In genomic region chr5:15452030-15452429, GRCh38 we compare ENCODE assay signal across 19 cellular contexts. TPM values are rescaled to one million over a fixed set of nuclear protein-coding genes. Genes with fewer than 3 reads are reported as not detected.
DNase-seq lines count a peak whose midpoint lies in the region; ATAC-seq and TF ChIP-seq lines count a peak whose summit lies in the region.
"Had no signal": no experiment of that assay in that cellular context is flagged by ENCODE, and none has a peak within 500 bp of the region (broad histone marks: within the 10 kb centered on the region; RNA-seq: fewer than 3 reads in every experiment).

No MANE protein-coding gene starts in this region.

- H3K27ac ChIP-seq in cardiac muscle cell, result no peak overlapping the region
- H3K27ac ChIP-seq in right atrium auricular region, result no peak overlapping the region
- H3K27ac ChIP-seq: BLaER1 treated with 17β-estradiol and CSF1 and Interleukin-3, amounts not matched to agents 10 nM and 100 nM had no signal

- no peak overlapping the region for H3K4me3 Mint-ChIP-seq in stimulated activated naive CD8-positive, alpha-beta T cell treated with anti-CD3 and anti-CD28 coated beads, Interleukin-15, amount 100 ng/mL, for 72 hours
- H3K4me3 Mint-ChIP-seq: CD8-positive, alpha-beta memory T cell had no signal

- no peak overlapping the region for H3K27ac Mint-ChIP-seq in stimulated activated naive CD8-positive, alpha-beta T cell treated with anti-CD3 and anti-CD28 coated beads, Interleukin-15, amount 100 ng/mL, for 72 hours
- H3K27ac Mint-ChIP-seq: CD8-positive, alpha-beta memory T cell had no signal

- no peaks in the 10 kb centered on the region for H3K36me3 ChIP-seq in cardiac muscle cell
- no peaks in the 10 kb centered on the region for H3K36me3 ChIP-seq in right atrium auricular region
- no peaks in the 10 kb centered on the region for H3K36me3 ChIP-seq in adipocyte (ENCODE audit: control insufficient read depth, insufficient read depth, low read length, severe bottlenecking)
- H3K36me3 ChIP-seq: BLaER1 treated with 17β-estradiol and CSF1 and Interleukin-3, amounts not matched to agents 10 nM and 100 nM; HAP-1 had no signal

- H3K4me1 ChIP-seq in cardiac muscle cell (ENCODE audit: low read depth), result no peaks in the 10 kb centered on the region
- no peaks in the 10 kb centered on the region for H3K4me1 ChIP-seq in right atrium auricular region
- H3K4me1 ChIP-seq in adipocyte (ENCODE audit: control insufficient read depth, insufficient read depth, low read length), result peaks cover 25% of the 10 kb centered on the region
- H3K4me1 ChIP-seq: BLaER1 treated with 17β-estradiol and CSF1 and Interleukin-3, amounts not matched to agents 10 nM and 100 nM; HAP-1 had no signal

- no peak for TF ChIP-seq CTCF in cardiac muscle cell (IDR thresholded peaks at IDR 0.05; ENCODE audit: low read depth, low read length)
- TF ChIP-seq CTCF in right atrium auricular region (IDR thresholded peaks at IDR 0.05), result no peak

- H3K9ac ChIP-seq in adipocyte (ENCODE audit: low read length), result peak overlapping the region; percentile 13
- H3K9ac ChIP-seq: BLaER1 treated with 17β-estradiol and CSF1 and Interleukin-3, amounts not matched to agents 10 nM and 100 nM had no signal

- no peaks in the 10 kb centered on the region for H3K4me1 Mint-ChIP-seq in stimulated activated naive CD8-positive, alpha-beta T cell treated with anti-CD3 and anti-CD28 coated beads, Interleukin-15, amount 100 ng/mL, for 72 hours
- H3K4me1 Mint-ChIP-seq: CD8-positive, alpha-beta memory T cell had no signal

- no peak for ATAC-seq in stimulated activated naive CD8-positive, alpha-beta T cell treated with anti-CD3 and anti-CD28 coated beads, Interleukin-15, amount 100 ng/mL, for 72 hours
- ATAC-seq: GM12878 had no signal

- DNase-seq in cardiac muscle cell (ENCODE audit: low read depth in 1 of 2, low spot score in 1 of 2), result peak; percentile 3 to 22
- no peak for DNase-seq in right atrium auricular region (ENCODE audit: low spot score)
- DNase-seq in adipocyte (ENCODE audit: low read depth), result peak; percentile 41
- DNase-seq in kidney tubule cell (ENCODE audit: low spot score), result peak; percentile 4
- peak; percentile 8 for DNase-seq in stromal cell of bone marrow (ENCODE audit: low read depth)
- DNase-seq in T-helper 2 cell, result no peak
- DNase-seq in stimulated activated naive CD8-positive, alpha-beta T cell treated with anti-CD3 and anti-CD28 coated beads, Interleukin-15, amount 100 ng/mL, for 72 hours, result no peak
- no peak for DNase-seq in iPS-NIHi11 (ENCODE audit: low spot score)
- DNase-seq: CD8-positive, alpha-beta memory T cell; DMS79; GDM1; MM.1S; NCI-H1092 treated with DMSO at 0.1 percent for 48 hours; NCI-H2081 treated with DMSO at 0.1 percent for 48 hours; NCI-H526 treated with DMSO at 0.1 percent for 48 hours had no signal

- peaks cover 10 to 43% of the 10 kb centered on the region in 2 donors for H3K9me3 Mint-ChIP-seq in stimulated activated naive CD8-positive, alpha-beta T cell treated with anti-CD3 and anti-CD28 coated beads, Interleukin-15, amount 100 ng/mL, for 72 hours

- H3K9me3 ChIP-seq in cardiac muscle cell (ENCODE audit: low read depth) (no peaks in the 10 kb centered on the region), right atrium auricular region (no peaks in the 10 kb centered on the region), adipocyte (ENCODE audit: control insufficient read depth, low read length) (peaks cover 8% of the 10 kb centered on the region)
- H3K9me3 ChIP-seq: HAP-1 had no signal

- H3K27me3 ChIP-seq in cardiac muscle cell (peaks cover 2% of the 10 kb centered on the region), right atrium auricular region (no peaks in the 10 kb centered on the region), adipocyte (replicated peaks; ENCODE audit: control insufficient read depth, insufficient read depth, low read length) (no peaks in the 10 kb centered on the region)
- H3K27me3 ChIP-seq: BLaER1 treated with 17β-estradiol and CSF1 and Interleukin-3, amounts not matched to agents 10 nM and 100 nM had no signal

- no peak overlapping the region for H3K4me3 ChIP-seq in cardiac muscle cell
- no peak overlapping the region for H3K4me3 ChIP-seq in right atrium auricular region
- H3K4me3 ChIP-seq in adipocyte (ENCODE audit: low read length), result no peak overlapping the region
- H3K4me3 ChIP-seq: BLaER1 treated with 17β-estradiol and CSF1 and Interleukin-3, amounts not matched to agents 10 nM and 100 nM; GM12878; HAP-1 had no signal

- no peaks in the 10 kb centered on the region for H3K27me3 Mint-ChIP-seq in stimulated activated naive CD8-positive, alpha-beta T cell treated with anti-CD3 and anti-CD28 coated beads, Interleukin-15, amount 100 ng/mL, for 72 hours
- H3K27me3 Mint-ChIP-seq: CD8-positive, alpha-beta memory T cell had no signal

RNA-seq across cellular contexts. Expression of gene FBXL7, which starts 48.0 kb away (rescaled TPM):
- 19.0 and 22.5 TPM in 2 replicates for total RNA-seq in cardiac muscle cell
- 16.7 and 17.4 TPM in 2 replicates for polyA plus RNA-seq in cardiac muscle cell
- total RNA-seq in right atrium auricular region, result 10 to 100 TPM; 16.6 to 18.4 TPM
- total RNA-seq: CD8-positive, alpha-beta memory T cell; HT-29 had no signal
- polyA plus RNA-seq: CD8-positive, alpha-beta memory T cell had no signal

Comparison
In these comparisons a context has a peak if more than half of its experiments do, and no peak if none do; other contexts are left out.
1. DNase-seq: peak in cardiac muscle cell (2 of 2), adipocyte (single experiment), kidney tubule cell (single experiment) and stromal cell of bone marrow (single experiment); none in right atrium auricular region (single experiment), T-helper 2 cell (0 of 5), stimulated activated naive CD8-positive, alpha-beta T cell treated with anti-CD3 and anti-CD28 coated beads, Interleukin-15, amount 100 ng/mL, for 72 hours (0 of 2) and iPS-NIHi11 (single experiment).